ENCODE assay signal across 8 cellular contexts in the genomic region with DNA sequence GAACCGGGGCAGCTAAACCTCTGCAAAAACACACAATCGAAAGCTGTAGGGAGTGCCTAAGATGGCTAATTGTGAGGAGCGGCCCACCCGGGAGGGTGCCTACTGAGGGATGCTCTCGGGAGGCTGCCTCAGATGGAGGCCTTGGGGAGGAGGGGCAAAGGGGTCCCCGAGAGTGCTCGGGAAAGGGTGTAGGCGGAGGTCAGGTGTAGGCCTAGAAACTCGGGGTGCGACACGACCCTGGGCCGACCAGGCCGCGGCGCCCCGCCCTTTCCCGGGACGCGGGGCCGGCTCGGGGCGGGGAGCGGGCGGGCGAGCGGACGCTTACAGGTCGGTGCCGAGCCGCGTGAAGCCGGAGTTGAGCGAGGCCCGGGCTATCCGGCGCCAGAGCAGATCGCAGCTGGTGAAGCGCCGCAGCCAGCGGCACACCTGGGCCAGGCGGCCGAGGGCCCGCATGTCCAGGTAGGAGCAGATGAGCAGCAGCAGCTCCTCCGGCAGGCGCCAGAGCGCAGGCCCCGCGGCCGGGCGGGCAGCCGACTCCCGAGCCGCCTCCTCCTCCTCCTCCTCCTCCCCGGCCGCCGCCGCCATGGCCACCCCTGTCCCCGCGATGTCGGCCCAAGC. TPM values are rescaled to one million over a fixed set of nuclear protein-coding genes. Genes with fewer than 3 reads are reported as not detected.
A peak's percentile ranks its signal among the peaks of the same experiment; 100 is the strongest.
DNase-seq lines count a peak whose midpoint lies in the region; ATAC-seq and TF ChIP-seq lines count a peak whose summit lies in the region.

No MANE protein-coding gene starts in this region.

- TF ChIP-seq CTCF in heart left ventricle (IDR thresholded peaks at IDR 0.05) (no peak), upper lobe of right lung (IDR thresholded peaks at IDR 0.05) (no peak)

- H3K4me3 ChIP-seq in CD4-positive, CD25-positive, alpha-beta regulatory T cell (ENCODE audit: low read depth, low read length), result peak overlapping the region; percentile 84
- peak overlapping the region; percentile 69 to 93 (median 86) for H3K4me3 ChIP-seq in heart left ventricle
- H3K4me3 ChIP-seq in upper lobe of right lung, result peak overlapping the region; percentile 78

- in situ Hi-C loops in SK-MEL-5 (cut with HindIII; ENCODE audit: low pct_unique_long_range_greater_than_20kb, low sequenced_read_pairs), result no loop called here

- WGBS in heart left ventricle, 4 donors, result 0 to 1% (median 1%) methylated on average over 41 to 60 of the region's 60 CpGs

- no peaks in the 10 kb centered on the region for H3K9me3 Mint-ChIP-seq in CD4-positive, CD25-positive, alpha-beta regulatory T cell
- no peaks in the 10 kb centered on the region for H3K9me3 Mint-ChIP-seq in activated naive CD8-positive, alpha-beta T cell treated with anti-CD3 and anti-CD28 coated beads, Interleukin-2, amount 10 ng/mL, durations not matched to agents 7 days and 5 days

- no peaks in the 10 kb centered on the region for H3K27me3 Mint-ChIP-seq in CD4-positive, CD25-positive, alpha-beta regulatory T cell
- H3K27me3 Mint-ChIP-seq in activated naive CD8-positive, alpha-beta T cell treated with anti-CD3 and anti-CD28 coated beads, Interleukin-2, amount 10 ng/mL, durations not matched to agents 7 days and 5 days, result no peaks in the 10 kb centered on the region

- no peaks in the 10 kb centered on the region for H3K27me3 ChIP-seq in CD4-positive, CD25-positive, alpha-beta regulatory T cell (ENCODE audit: control insufficient read depth, insufficient read depth, low read length)
- H3K27me3 ChIP-seq in heart left ventricle, result no peaks in the 10 kb centered on the region
- H3K27me3 ChIP-seq in upper lobe of right lung, result no peaks in the 10 kb centered on the region

- peak overlapping the region; percentile 94 for H3K27ac ChIP-seq in CD4-positive, CD25-positive, alpha-beta regulatory T cell (ENCODE audit: insufficient read depth, low read length, poor library complexity, severe bottlenecking)
- H3K27ac ChIP-seq in heart left ventricle (peak overlapping the region; percentile 92 to 99 (median 96)), upper lobe of right lung (peak overlapping the region; percentile 98)

- H3K9me3 ChIP-seq in CD4-positive, CD25-positive, alpha-beta regulatory T cell (ENCODE audit: control insufficient read depth in 2 of 2, low read length in 2 of 2), result no peaks in the 10 kb centered on the region
- H3K9me3 ChIP-seq in heart left ventricle (no peaks in the 10 kb centered on the region), upper lobe of right lung (no peaks in the 10 kb centered on the region)

- no peaks in the 10 kb centered on the region for H3K36me3 Mint-ChIP-seq in CD4-positive, CD25-positive, alpha-beta regulatory T cell
- H3K36me3 Mint-ChIP-seq in activated naive CD8-positive, alpha-beta T cell treated with anti-CD3 and anti-CD28 coated beads, Interleukin-2, amount 10 ng/mL, durations not matched to agents 7 days and 5 days, result peaks cover 11% of the 10 kb centered on the region

- peak; percentile 77 to 78 for ATAC-seq in CD4-positive, CD25-positive, alpha-beta regulatory T cell (ENCODE audit: low read depth in 2 of 2)
- ATAC-seq in HG03457 (IDR thresholded peaks at IDR 0.05; ENCODE audit: unreplicated experiment) (peak; percentile 48), heart left ventricle (peak; percentile 72 to 90 (median 86)), upper lobe of right lung (peak; percentile 90)
- peak; percentile 82 for ATAC-seq in activated naive CD8-positive, alpha-beta T cell treated with anti-CD3 and anti-CD28 coated beads, Interleukin-2, amount 10 ng/mL, durations not matched to agents 7 days and 5 days (ENCODE audit: low read depth)

- H3K36me3 ChIP-seq in CD4-positive, CD25-positive, alpha-beta regulatory T cell (ENCODE audit: control insufficient read depth, insufficient read depth, low read length), result peaks cover under 1% of the 10 kb centered on the region
- no peaks in the 10 kb centered on the region for H3K36me3 ChIP-seq in heart left ventricle
- H3K36me3 ChIP-seq in upper lobe of right lung, result no peaks in the 10 kb centered on the region

- intact Hi-C loops in heart left ventricle (cut with DNase I), result loop anchor here in 1 of 10 donors (10.0 kb wide), 1 partner anchor 89 kb away; no protein-coding TSS in a partner anchor
- intact Hi-C loops in posterior vena cava (cut with DNase I), result no loop called here
- intact Hi-C loops in upper lobe of right lung (cut with DNase I), result no loop called here

- H3K4me1 ChIP-seq in CD4-positive, CD25-positive, alpha-beta regulatory T cell (ENCODE audit: control insufficient read depth, insufficient read depth, low read length, poor library complexity, severe bottlenecking), result peaks cover 37% of the 10 kb centered on the region
- H3K4me1 ChIP-seq in heart left ventricle, result peaks cover 0 to 53% (median 41%) of the 10 kb centered on the region in 12 donors
- H3K4me1 ChIP-seq in upper lobe of right lung, result peaks cover 43% of the 10 kb centered on the region

- H3K27ac Mint-ChIP-seq in CD4-positive, CD25-positive, alpha-beta regulatory T cell, result peak overlapping the region; percentile 99
- peak overlapping the region; percentile 99 for H3K27ac Mint-ChIP-seq in activated naive CD8-positive, alpha-beta T cell treated with anti-CD3 and anti-CD28 coated beads, Interleukin-2, amount 10 ng/mL, durations not matched to agents 7 days and 5 days

- POLR2A ChIA-PET in activated naive CD8-positive, alpha-beta T cell treated with anti-CD3 and anti-CD28 coated beads, Interleukin-2, amount 10 ng/mL, durations not matched to agents 7 days and 5 days (lab: Charles Lee), result interaction anchor here (0.5 to 1.4 kb wide), 3 partner anchors 10 to 595 kb away, joined by 3 to 5 read pairs (median 4); a partner anchor contains a TSS

- peaks cover 37 to 58% (median 45%) of the 10 kb centered on the region in 4 donors for H3K4me1 Mint-ChIP-seq in CD4-positive, CD25-positive, alpha-beta regulatory T cell
- peaks cover 21% of the 10 kb centered on the region for H3K4me1 Mint-ChIP-seq in activated naive CD8-positive, alpha-beta T cell treated with anti-CD3 and anti-CD28 coated beads, Interleukin-2, amount 10 ng/mL, durations not matched to agents 7 days and 5 days

- TF ChIP-seq POLR2A in heart left ventricle (IDR thresholded peaks at IDR 0.05), result peak in 1 of 2 donors; percentile 33

- peak overlapping the region; percentile 96 to 99 (median 97) for H3K4me3 Mint-ChIP-seq in CD4-positive, CD25-positive, alpha-beta regulatory T cell
- peak overlapping the region; percentile 98 for H3K4me3 Mint-ChIP-seq in activated naive CD8-positive, alpha-beta T cell treated with anti-CD3 and anti-CD28 coated beads, Interleukin-2, amount 10 ng/mL, durations not matched to agents 7 days and 5 days

- DNase-seq in CD4-positive, CD25-positive, alpha-beta regulatory T cell, result peak; percentile 34 to 78 (median 70)
- DNase-seq in GM19240 (ENCODE audit: insufficient read length, low spot score) (peak; percentile 33), SK-MEL-5 (ENCODE audit: low read depth, low spot score) (peak; percentile 37), heart left ventricle (peak; percentile 47 to 78 (median 60)), posterior vena cava (ENCODE audit: low spot score) (peak; percentile 85), upper lobe of right lung (peak; percentile 88)
- peak; percentile 86 for DNase-seq in activated naive CD8-positive, alpha-beta T cell treated with anti-CD3 and anti-CD28 coated beads, Interleukin-2, amount 10 ng/mL, durations not matched to agents 7 days and 5 days

RNA-seq across cellular contexts. Expression of a gene that starts 0.8 kb away (rescaled TPM):
- 70.9 TPM for total RNA-seq in CD4-positive, CD25-positive, alpha-beta regulatory T cell
- 1 to 10 TPM; 3.5 to 9.0 (median 5.8) TPM for polyA plus RNA-seq in CD4-positive, CD25-positive, alpha-beta regulatory T cell
- 6.8 and 10.7 TPM in 2 replicates for total RNA-seq in SK-MEL-5 (2014; rRNA removed; shearing (Covaris generic))
- polyA plus RNA-seq in SK-MEL-5 (2015; cell fraction: cytosol; rRNA removed), result 22.3 and 22.4 TPM in 2 replicates
- 10.9 and 14.5 TPM in 2 replicates for polyA plus RNA-seq in SK-MEL-5 (2015; cell fraction: nucleus; rRNA removed)
- total RNA-seq in activated naive CD8-positive, alpha-beta T cell treated with anti-CD3 and anti-CD28 coated beads, Interleukin-2, amount 10 ng/mL, durations not matched to agents 7 days and 5 days, result 10 to 100 TPM; 58.9 to 65.7 TPM
- total RNA-seq in heart left ventricle (100 to 1,000 TPM in 1 of 9 donors, 10 to 100 TPM in 8; 69.7 to 116 (median 80.9) TPM), posterior vena cava (10 to 100 TPM; 69.3 to 75.1 TPM), upper lobe of right lung (94.3 TPM)
- polyA plus RNA-seq in heart left ventricle, result 10 to 100 TPM; 35.8 to 82.9 TPM

Comparison
In these comparisons a context has a peak if more than half of its experiments do, and no peak if none do; other contexts are left out.
1. Peak in every context shown above with its lines: DNase-seq, ATAC-seq, H3K4me3 ChIP-seq and H3K27ac ChIP-seq.
2. DNase-seq: peak in every context shown above with its lines; median percentile 88 in upper lobe of right lung; 86 in activated naive CD8-positive, alpha-beta T cell treated with anti-CD3 and anti-CD28 coated beads, Interleukin-2, amount 10 ng/mL, durations not matched to agents 7 days and 5 days; 85 in posterior vena cava; 70 in CD4-positive, CD25-positive, alpha-beta regulatory T cell; 60 in heart left ventricle; 37 in SK-MEL-5; 33 in GM19240.